ENCODE assay signal across 1 cellular context in genomic region chr11:27266125-27266524, GRCh38.
TF ChIP-seq lines count a peak whose summit lies in the region.

No MANE protein-coding gene starts in this region.

TF ChIP-seq in SK-N-SH, 30 proteins besides CTCF, POLR2A, EP300 and RAD21 (continued from another document):
- TF ChIP-seq EZH2phosphoT487 (IDR thresholded peaks at IDR 0.05; ENCODE audit: borderline replicate concordance, low read depth), result no peak
- TF ChIP-seq PBX3 (IDR thresholded peaks at IDR 0.05), result no peak
- TF ChIP-seq ZBTB33 (IDR thresholded peaks at IDR 0.05; ENCODE audit: borderline replicate concordance, low read depth), result no peak
TF ChIP-seq in SK-N-SH: peak in this region for 4.
